ENCODE assay signal across 10 cellular contexts in genomic region chr3:24242012-24242698, GRCh38.
DNase-seq lines count a peak whose midpoint lies in the region; ATAC-seq lines count a peak whose summit lies in the region.
"Had no signal": no experiment of that assay in that cellular context is flagged by ENCODE, and none has a peak within 500 bp of the region (broad histone marks: within the 10 kb centered on the region; RNA-seq: fewer than 3 reads in every experiment).

No MANE protein-coding gene starts in this region.

- DNase-seq in M059J (ENCODE audit: low read depth) (peak; percentile 70), amniotic epithelial cell (ENCODE audit: low read depth) (peak; percentile 63), globus pallidus (ENCODE audit: low spot score) (peak; percentile 31), stromal cell of bone marrow (ENCODE audit: low read depth) (peak; percentile 80), NCI-H524 (lab: John Stamatoyannopoulos, UW) (no peak)
- DNase-seq in stimulated activated CD4-positive, alpha-beta T cell treated with anti-CD3 and anti-CD28 coated beads, Interleukin-2, amount 100 ng/mL, for 48 hours = no peak
- DNase-seq: activated CD4-positive, alpha-beta T cell treated with anti-CD3 and anti-CD28 coated beads for 4 hours; effector memory CD4-positive, alpha-beta T cell; NCI-H1048 had no signal

- ATAC-seq in GM21526 (IDR thresholded peaks at IDR 0.05; ENCODE audit: low FRiP score, unreplicated experiment) = no peak

Comparison
In these comparisons a context has a peak if more than half of its experiments do, and no peak if none do; other contexts are left out.
1. DNase-seq: peak in M059J (single experiment), amniotic epithelial cell (single experiment), globus pallidus (single experiment) and stromal cell of bone marrow (single experiment); none in stimulated activated CD4-positive, alpha-beta T cell treated with anti-CD3 and anti-CD28 coated beads, Interleukin-2, amount 100 ng/mL, for 48 hours (0 of 2) and NCI-H524 (0 of 2).